Comparison of ENCODE assay signal across 1 cellular context in genomic region chr5:170427672-170428236, GRCh38.
TF ChIP-seq lines count a peak whose summit lies in the region.

No MANE protein-coding gene starts in this region.

TF ChIP-seq in SK-N-SH treated with all-trans-retinoic acid at 6 μM for 48 hours, 23 proteins besides CTCF, POLR2A, EP300 and RAD21 (continued from another document):
- peak; percentile 41; the same call in 1 of the 2 replicates for TF ChIP-seq TCF4 (CRISPR knock-in tag; IDR thresholded peaks at IDR 0.05; ENCODE audit: borderline replicate concordance)
- TF ChIP-seq ZFP30 (CRISPR knock-in tag; IDR thresholded peaks at IDR 0.05): no peak
